In the genomic region with DNA sequence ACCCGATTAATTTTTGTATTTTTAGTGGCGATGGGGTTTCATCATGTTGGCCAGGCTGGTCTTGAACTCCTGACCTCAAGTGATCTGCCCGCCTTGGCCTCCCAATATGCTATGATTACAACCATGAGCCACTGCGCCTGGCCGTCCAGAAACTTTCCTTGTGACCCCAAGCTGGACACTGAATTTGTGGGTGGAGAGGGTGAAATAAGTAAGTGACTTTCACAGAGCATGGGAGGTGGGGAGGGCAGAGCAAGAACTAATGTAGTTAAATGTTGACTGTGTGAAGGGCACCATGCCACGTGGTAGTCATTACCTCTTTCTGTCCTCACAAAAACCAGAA, we compare ENCODE assay signal across 2 cellular contexts.
TF ChIP-seq lines count a peak whose summit lies in the region.

No MANE protein-coding gene starts in this region.

TF ChIP-seq in SK-N-SH, 30 proteins besides CTCF, POLR2A, EP300 and RAD21:
- TF ChIP-seq YY1 (IDR thresholded peaks at IDR 0.05; ENCODE audit: low read depth) = no peak
- TF ChIP-seq ELF1 (IDR thresholded peaks at IDR 0.05) = no peak
- TF ChIP-seq, protein P1, sequence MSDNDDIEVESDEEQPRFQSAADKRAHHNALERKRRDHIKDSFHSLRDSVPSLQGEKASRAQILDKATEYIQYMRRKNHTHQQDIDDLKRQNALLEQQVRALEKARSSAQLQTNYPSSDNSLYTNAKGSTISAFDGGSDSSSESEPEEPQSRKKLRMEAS (IDR thresholded peaks at IDR 0.05; ENCODE audit: low read depth) = no peak
- TF ChIP-seq TAF1 (IDR thresholded peaks at IDR 0.05; ENCODE audit: borderline replicate concordance, low read depth, low read length) = no peak
- TF ChIP-seq, protein P2, sequence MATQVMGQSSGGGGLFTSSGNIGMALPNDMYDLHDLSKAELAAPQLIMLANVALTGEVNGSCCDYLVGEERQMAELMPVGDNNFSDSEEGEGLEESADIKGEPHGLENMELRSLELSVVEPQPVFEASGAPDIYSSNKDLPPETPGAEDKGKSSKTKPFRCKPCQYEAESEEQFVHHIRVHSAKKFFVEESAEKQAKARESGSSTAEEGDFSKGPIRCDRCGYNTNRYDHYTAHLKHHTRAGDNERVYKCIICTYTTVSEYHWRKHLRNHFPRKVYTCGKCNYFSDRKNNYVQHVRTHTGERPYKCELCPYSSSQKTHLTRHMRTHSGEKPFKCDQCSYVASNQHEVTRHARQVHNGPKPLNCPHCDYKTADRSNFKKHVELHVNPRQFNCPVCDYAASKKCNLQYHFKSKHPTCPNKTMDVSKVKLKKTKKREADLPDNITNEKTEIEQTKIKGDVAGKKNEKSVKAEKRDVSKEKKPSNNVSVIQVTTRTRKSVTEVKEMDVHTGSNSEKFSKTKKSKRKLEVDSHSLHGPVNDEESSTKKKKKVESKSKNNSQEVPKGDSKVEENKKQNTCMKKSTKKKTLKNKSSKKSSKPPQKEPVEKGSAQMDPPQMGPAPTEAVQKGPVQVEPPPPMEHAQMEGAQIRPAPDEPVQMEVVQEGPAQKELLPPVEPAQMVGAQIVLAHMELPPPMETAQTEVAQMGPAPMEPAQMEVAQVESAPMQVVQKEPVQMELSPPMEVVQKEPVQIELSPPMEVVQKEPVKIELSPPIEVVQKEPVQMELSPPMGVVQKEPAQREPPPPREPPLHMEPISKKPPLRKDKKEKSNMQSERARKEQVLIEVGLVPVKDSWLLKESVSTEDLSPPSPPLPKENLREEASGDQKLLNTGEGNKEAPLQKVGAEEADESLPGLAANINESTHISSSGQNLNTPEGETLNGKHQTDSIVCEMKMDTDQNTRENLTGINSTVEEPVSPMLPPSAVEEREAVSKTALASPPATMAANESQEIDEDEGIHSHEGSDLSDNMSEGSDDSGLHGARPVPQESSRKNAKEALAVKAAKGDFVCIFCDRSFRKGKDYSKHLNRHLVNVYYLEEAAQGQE (IDR thresholded peaks at IDR 0.05; ENCODE audit: low read depth, low read length) = no peak
- no peak for TF ChIP-seq RXRA (IDR thresholded peaks at IDR 0.05; ENCODE audit: borderline replicate concordance, low read depth)
- no peak for TF ChIP-seq POLR2AphosphoS5 (IDR thresholded peaks at IDR 0.05; ENCODE audit: low read depth, low read length)
- TF ChIP-seq NFIC (IDR thresholded peaks at IDR 0.05; ENCODE audit: borderline replicate concordance) = no peak
- no peak for TF ChIP-seq TEAD4 (IDR thresholded peaks at IDR 0.05; ENCODE audit: borderline replicate concordance, insufficient read depth)
- TF ChIP-seq, protein P3, sequence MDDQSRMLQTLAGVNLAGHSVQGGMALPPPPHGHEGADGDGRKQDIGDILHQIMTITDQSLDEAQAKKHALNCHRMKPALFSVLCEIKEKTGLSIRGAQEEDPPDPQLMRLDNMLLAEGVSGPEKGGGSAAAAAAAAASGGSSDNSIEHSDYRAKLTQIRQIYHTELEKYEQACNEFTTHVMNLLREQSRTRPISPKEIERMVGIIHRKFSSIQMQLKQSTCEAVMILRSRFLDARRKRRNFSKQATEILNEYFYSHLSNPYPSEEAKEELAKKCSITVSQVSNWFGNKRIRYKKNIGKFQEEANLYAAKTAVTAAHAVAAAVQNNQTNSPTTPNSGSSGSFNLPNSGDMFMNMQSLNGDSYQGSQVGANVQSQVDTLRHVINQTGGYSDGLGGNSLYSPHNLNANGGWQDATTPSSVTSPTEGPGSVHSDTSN (IDR thresholded peaks at IDR 0.05) = no peak
- TF ChIP-seq MXI1 (IDR thresholded peaks at IDR 0.05; ENCODE audit: low read depth, low read length) = no peak
- TF ChIP-seq, protein P4, sequence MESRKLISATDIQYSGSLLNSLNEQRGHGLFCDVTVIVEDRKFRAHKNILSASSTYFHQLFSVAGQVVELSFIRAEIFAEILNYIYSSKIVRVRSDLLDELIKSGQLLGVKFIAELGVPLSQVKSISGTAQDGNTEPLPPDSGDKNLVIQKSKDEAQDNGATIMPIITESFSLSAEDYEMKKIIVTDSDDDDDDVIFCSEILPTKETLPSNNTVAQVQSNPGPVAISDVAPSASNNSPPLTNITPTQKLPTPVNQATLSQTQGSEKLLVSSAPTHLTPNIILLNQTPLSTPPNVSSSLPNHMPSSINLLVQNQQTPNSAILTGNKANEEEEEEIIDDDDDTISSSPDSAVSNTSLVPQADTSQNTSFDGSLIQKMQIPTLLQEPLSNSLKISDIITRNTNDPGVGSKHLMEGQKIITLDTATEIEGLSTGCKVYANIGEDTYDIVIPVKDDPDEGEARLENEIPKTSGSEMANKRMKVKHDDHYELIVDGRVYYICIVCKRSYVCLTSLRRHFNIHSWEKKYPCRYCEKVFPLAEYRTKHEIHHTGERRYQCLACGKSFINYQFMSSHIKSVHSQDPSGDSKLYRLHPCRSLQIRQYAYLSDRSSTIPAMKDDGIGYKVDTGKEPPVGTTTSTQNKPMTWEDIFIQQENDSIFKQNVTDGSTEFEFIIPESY (IDR thresholded peaks at IDR 0.05; ENCODE audit: borderline replicate concordance, low read depth) = no peak
- no peak for TF ChIP-seq MEF2A (IDR thresholded peaks at IDR 0.05; ENCODE audit: borderline replicate concordance, low read depth)
- no peak for TF ChIP-seq GATA2 (CRISPR knock-in tag; IDR thresholded peaks at IDR 0.05)
- no peak for TF ChIP-seq SIN3A (IDR thresholded peaks at IDR 0.05; ENCODE audit: borderline replicate concordance, low read depth, low read length)
- no peak for TF ChIP-seq FOXM1 (IDR thresholded peaks at IDR 0.05; ENCODE audit: low read depth)
- TF ChIP-seq RCOR1 (IDR thresholded peaks at IDR 0.05; ENCODE audit: low read length) = no peak

TF ChIP-seq in SK-N-SH treated with all-trans-retinoic acid at 6 μM for 48 hours, 23 proteins besides CTCF, POLR2A, EP300 and RAD21:
- TF ChIP-seq PPARA (CRISPR knock-in tag; IDR thresholded peaks at IDR 0.05; ENCODE audit: borderline replicate concordance) (no peak), ZNF565 (CRISPR knock-in tag; conservative IDR thresholded peaks at IDR 0.05; ENCODE audit: low read depth) (no peak), ZNF8 (CRISPR knock-in tag; IDR thresholded peaks at IDR 0.05) (no peak), ZNF70 (CRISPR knock-in tag; IDR thresholded peaks at IDR 0.05) (no peak), TCF4 (CRISPR knock-in tag; IDR thresholded peaks at IDR 0.05; ENCODE audit: borderline replicate concordance) (no peak), ZFP30 (CRISPR knock-in tag; IDR thresholded peaks at IDR 0.05) (no peak), TOX (CRISPR knock-in tag; IDR thresholded peaks at IDR 0.05; ENCODE audit: borderline replicate concordance) (no peak), CSDC2 (CRISPR knock-in tag; IDR thresholded peaks at IDR 0.05) (no peak), SNAI2 (CRISPR knock-in tag; IDR thresholded peaks at IDR 0.05) (no peak)
- TF ChIP-seq, protein P5, sequence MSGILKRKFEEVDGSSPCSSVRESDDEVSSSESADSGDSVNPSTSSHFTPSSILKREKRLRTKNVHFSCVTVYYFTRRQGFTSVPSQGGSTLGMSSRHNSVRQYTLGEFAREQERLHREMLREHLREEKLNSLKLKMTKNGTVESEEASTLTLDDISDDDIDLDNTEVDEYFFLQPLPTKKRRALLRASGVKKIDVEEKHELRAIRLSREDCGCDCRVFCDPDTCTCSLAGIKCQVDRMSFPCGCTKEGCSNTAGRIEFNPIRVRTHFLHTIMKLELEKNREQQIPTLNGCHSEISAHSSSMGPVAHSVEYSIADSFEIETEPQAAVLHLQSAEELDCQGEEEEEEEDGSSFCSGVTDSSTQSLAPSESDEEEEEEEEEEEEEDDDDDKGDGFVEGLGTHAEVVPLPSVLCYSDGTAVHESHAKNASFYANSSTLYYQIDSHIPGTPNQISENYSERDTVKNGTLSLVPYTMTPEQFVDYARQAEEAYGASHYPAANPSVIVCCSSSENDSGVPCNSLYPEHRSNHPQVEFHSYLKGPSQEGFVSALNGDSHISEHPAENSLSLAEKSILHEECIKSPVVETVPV (CRISPR knock-in tag; IDR thresholded peaks at IDR 0.05) = no peak
- TF ChIP-seq, protein P6, sequence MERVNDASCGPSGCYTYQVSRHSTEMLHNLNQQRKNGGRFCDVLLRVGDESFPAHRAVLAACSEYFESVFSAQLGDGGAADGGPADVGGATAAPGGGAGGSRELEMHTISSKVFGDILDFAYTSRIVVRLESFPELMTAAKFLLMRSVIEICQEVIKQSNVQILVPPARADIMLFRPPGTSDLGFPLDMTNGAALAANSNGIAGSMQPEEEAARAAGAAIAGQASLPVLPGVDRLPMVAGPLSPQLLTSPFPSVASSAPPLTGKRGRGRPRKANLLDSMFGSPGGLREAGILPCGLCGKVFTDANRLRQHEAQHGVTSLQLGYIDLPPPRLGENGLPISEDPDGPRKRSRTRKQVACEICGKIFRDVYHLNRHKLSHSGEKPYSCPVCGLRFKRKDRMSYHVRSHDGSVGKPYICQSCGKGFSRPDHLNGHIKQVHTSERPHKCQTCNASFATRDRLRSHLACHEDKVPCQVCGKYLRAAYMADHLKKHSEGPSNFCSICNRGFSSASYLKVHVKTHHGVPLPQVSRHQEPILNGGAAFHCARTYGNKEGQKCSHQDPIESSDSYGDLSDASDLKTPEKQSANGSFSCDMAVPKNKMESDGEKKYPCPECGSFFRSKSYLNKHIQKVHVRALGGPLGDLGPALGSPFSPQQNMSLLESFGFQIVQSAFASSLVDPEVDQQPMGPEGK (CRISPR knock-in tag; IDR thresholded peaks at IDR 0.05; ENCODE audit: borderline replicate concordance) = no peak
TF ChIP-seq in SK-N-SH treated with all-trans-retinoic acid at 6 μM for 48 hours: peak in this region for 0.
